Comparison of ENCODE assay signal across 12 cellular contexts in genomic region chr3:38756892-38757291, GRCh38. TPM values are rescaled to one million over a fixed set of nuclear protein-coding genes. Genes with fewer than 3 reads are reported as not detected.
"Had no signal": no experiment of that assay in that cellular context is flagged by ENCODE, and none has a peak within 500 bp of the region (broad histone marks: within the 10 kb centered on the region; RNA-seq: fewer than 3 reads in every experiment).

No MANE protein-coding gene starts in this region.

- H3K36me3 ChIP-seq: HAP-1 had no signal

- H3K4me1 ChIP-seq: HAP-1 had no signal

- H3K27ac ChIP-seq: GM23248 had no signal

- H3K9me3 ChIP-seq: HAP-1 had no signal

- H3K4me3 Mint-ChIP-seq: GM23338, H9, HFFc6 had no signal

- DNase-seq: GM23248, GOT3, H7, H9, HCEC 1CT, HFFc6 had no signal

- FAIRE-seq: H1, H54 had no signal

- H3K27ac Mint-ChIP-seq: GM23338, H9, HFFc6 had no signal

- H3K4me1 Mint-ChIP-seq: GM23338, H9 had no signal

- H3K4me3 ChIP-seq: GM23248, GM23338, HAP-1 had no signal

- ATAC-seq: GM23338, HCT116 had no signal

- H3K9me3 Mint-ChIP-seq: HFFc6 had no signal

RNA-seq across cellular contexts. Expression of gene SCN10A, which starts 59.1 kb away (rescaled TPM):
- total RNA-seq: GM23248, H1, H4, H7, H9, HFFc6 had no signal
